ENCODE assay signal across 15 cellular contexts in the genomic region with DNA sequence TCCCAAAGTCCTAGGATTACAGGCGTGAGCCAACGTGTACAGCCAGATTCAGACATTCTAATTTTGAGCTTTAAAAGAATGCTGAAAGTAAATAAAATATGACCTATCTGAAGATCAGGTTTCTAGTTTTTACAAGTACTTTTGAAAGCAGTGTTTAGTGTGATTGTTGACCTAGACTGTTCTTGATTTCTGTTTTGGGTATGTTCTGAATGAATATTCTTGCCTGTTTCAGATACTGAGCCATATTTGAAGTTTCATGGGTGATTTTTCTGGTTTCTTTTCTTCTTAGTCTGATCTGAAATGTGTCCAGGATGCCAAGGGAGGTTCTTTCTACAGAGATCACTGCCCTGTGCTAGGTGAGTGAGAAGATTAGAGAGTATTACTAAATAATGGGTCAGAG. TPM values are rescaled to one million over a fixed set of nuclear protein-coding genes. Genes with fewer than 3 reads are reported as not detected.
A peak's percentile ranks its signal among the peaks of the same experiment; 100 is the strongest.
DNase-seq lines count a peak whose midpoint lies in the region; ATAC-seq and TF ChIP-seq lines count a peak whose summit lies in the region.
"Had no signal": no experiment of that assay in that cellular context is flagged by ENCODE, and none has a peak within 500 bp of the region (broad histone marks: within the 10 kb centered on the region; RNA-seq: fewer than 3 reads in every experiment).

No MANE protein-coding gene starts in this region.

- WGBS in esophagus squamous epithelium, 2 donors = 28 to 46% methylated on average over 2 of the region's 2 CpGs

- no peaks in the 10 kb centered on the region for H3K9me3 ChIP-seq in esophagus squamous epithelium
- H3K9me3 ChIP-seq: heart right ventricle, psoas muscle had no signal

- no peaks in the 10 kb centered on the region for H3K27me3 ChIP-seq in esophagus squamous epithelium
- H3K27me3 ChIP-seq: heart right ventricle had no signal

- peaks cover 0 to 9% (median 6%) of the 10 kb centered on the region in 3 donors for H3K4me1 ChIP-seq in esophagus squamous epithelium
- H3K4me1 ChIP-seq: heart right ventricle, psoas muscle had no signal

- peaks cover 34% of the 10 kb centered on the region for H3K36me3 Mint-ChIP-seq in activated CD4-positive, alpha-beta memory T cell treated with anti-CD3 and anti-CD28 coated beads for 36 hours
- H3K36me3 Mint-ChIP-seq in activated CD4-positive, alpha-beta memory T cell treated with anti-CD3 and anti-CD28 coated beads, Interleukin-2, amount 10 ng/mL, durations not matched to agents 7 days and 5 days (ENCODE audit: low read depth) = peaks cover 50% of the 10 kb centered on the region
- H3K36me3 Mint-ChIP-seq in stimulated activated effector memory CD8-positive, alpha-beta T cell treated with anti-CD3 and anti-CD28 coated beads, Interleukin-12 subunit alpha, Interleukin-12 subunit beta, amount 100 ng/mL, for 72 hours = peaks cover 92% of the 10 kb centered on the region

- no peak for TF ChIP-seq CTCF in esophagus squamous epithelium (IDR thresholded peaks at IDR 0.05)

- H3K4me3 ChIP-seq in esophagus squamous epithelium = no peak overlapping the region
- H3K4me3 ChIP-seq: heart right ventricle, psoas muscle had no signal

- TF ChIP-seq POLR2A in esophagus squamous epithelium (IDR thresholded peaks at IDR 0.05) = no peak

- H3K4me1 Mint-ChIP-seq in activated CD4-positive, alpha-beta memory T cell treated with anti-CD3 and anti-CD28 coated beads for 36 hours (ENCODE audit: low read depth) = peaks cover 3% of the 10 kb centered on the region
- H3K4me1 Mint-ChIP-seq in activated CD4-positive, alpha-beta memory T cell treated with anti-CD3 and anti-CD28 coated beads, Interleukin-2, amount 10 ng/mL, durations not matched to agents 7 days and 5 days = peaks cover 6% of the 10 kb centered on the region
- H3K4me1 Mint-ChIP-seq in stimulated activated effector memory CD8-positive, alpha-beta T cell treated with anti-CD3 and anti-CD28 coated beads, Interleukin-12 subunit alpha, Interleukin-12 subunit beta, amount 100 ng/mL, for 72 hours = peaks cover 6% of the 10 kb centered on the region
- H3K4me1 Mint-ChIP-seq: endodermal cell; stimulated activated naive CD8-positive, alpha-beta T cell treated with anti-CD3 and anti-CD28 coated beads, Interleukin-15, amount 100 ng/mL, for 72 hours had no signal

- no peaks in the 10 kb centered on the region for H3K27me3 Mint-ChIP-seq in activated CD4-positive, alpha-beta memory T cell treated with anti-CD3 and anti-CD28 coated beads for 36 hours
- no peaks in the 10 kb centered on the region for H3K27me3 Mint-ChIP-seq in activated CD4-positive, alpha-beta memory T cell treated with anti-CD3 and anti-CD28 coated beads, Interleukin-2, amount 10 ng/mL, durations not matched to agents 7 days and 5 days
- H3K27me3 Mint-ChIP-seq: stimulated activated naive CD8-positive, alpha-beta T cell treated with anti-CD3 and anti-CD28 coated beads, Interleukin-15, amount 100 ng/mL, for 72 hours had no signal

- peak overlapping the region; percentile 16 for H3K27ac Mint-ChIP-seq in activated CD4-positive, alpha-beta memory T cell treated with anti-CD3 and anti-CD28 coated beads for 36 hours
- H3K27ac Mint-ChIP-seq in activated CD4-positive, alpha-beta memory T cell treated with anti-CD3 and anti-CD28 coated beads, Interleukin-2, amount 10 ng/mL, durations not matched to agents 7 days and 5 days = no peak overlapping the region
- peak overlapping the region; percentile 9 for H3K27ac Mint-ChIP-seq in stimulated activated effector memory CD8-positive, alpha-beta T cell treated with anti-CD3 and anti-CD28 coated beads, Interleukin-12 subunit alpha, Interleukin-12 subunit beta, amount 100 ng/mL, for 72 hours
- H3K27ac Mint-ChIP-seq: endodermal cell had no signal

- no peak for DNase-seq in activated CD4-positive, alpha-beta memory T cell treated with anti-CD3 and anti-CD28 coated beads for 36 hours
- DNase-seq in activated CD4-positive, alpha-beta memory T cell treated with anti-CD3 and anti-CD28 coated beads, Interleukin-2, amount 10 ng/mL, durations not matched to agents 7 days and 5 days = no peak
- no peak for DNase-seq in stimulated activated effector memory CD8-positive, alpha-beta T cell treated with anti-CD3 and anti-CD28 coated beads, Interleukin-12 subunit alpha, Interleukin-12 subunit beta, amount 100 ng/mL, for 72 hours (ENCODE audit: low spot score in 2 of 2)
- DNase-seq in ureter (ENCODE audit: low spot score) (no peak), H4 (ENCODE audit: low spot score) (no peak), esophagus squamous epithelium (lab: John Stamatoyannopoulos, UW) (no peak)
- DNase-seq: activated CD8-positive, alpha-beta memory T cell treated with anti-CD3 and anti-CD28 coated beads, Interleukin-2, amount 50 U/mL, for 48 hours; endodermal cell; heart right ventricle; KG1; psoas muscle; stimulated activated naive CD8-positive, alpha-beta T cell treated with anti-CD3 and anti-CD28 coated beads, Interleukin-15, amount 100 ng/mL, for 72 hours; T1000 had no signal

- CTCF ChIA-PET in activated CD4-positive, alpha-beta memory T cell treated with anti-CD3 and anti-CD28 coated beads for 36 hours (lab: Charles Lee) = no interaction called here
- CTCF ChIA-PET in activated CD4-positive, alpha-beta memory T cell treated with anti-CD3 and anti-CD28 coated beads, Interleukin-2, amount 10 ng/mL, durations not matched to agents 7 days and 5 days (lab: Charles Lee) = no interaction called here

- H3K36me3 ChIP-seq in esophagus squamous epithelium = peaks cover 0 to 86% (median 10%) of the 10 kb centered on the region in 3 donors

- H3K27ac ChIP-seq in esophagus squamous epithelium = no peak overlapping the region
- H3K27ac ChIP-seq: heart right ventricle, psoas muscle had no signal

- ATAC-seq in GM21786 (IDR thresholded peaks at IDR 0.05; ENCODE audit: unreplicated experiment) (peak; percentile 71), HG03460 (IDR thresholded peaks at IDR 0.05; ENCODE audit: unreplicated experiment) (peak; percentile 53)
- peak; percentile 45 for ATAC-seq in stimulated activated effector memory CD8-positive, alpha-beta T cell treated with anti-CD3 and anti-CD28 coated beads, Interleukin-12 subunit alpha, Interleukin-12 subunit beta, amount 100 ng/mL, for 72 hours
- ATAC-seq: heart right ventricle; psoas muscle; stimulated activated naive CD8-positive, alpha-beta T cell treated with anti-CD3 and anti-CD28 coated beads, Interleukin-15, amount 100 ng/mL, for 72 hours had no signal

- no peaks in the 10 kb centered on the region for H3K9me3 Mint-ChIP-seq in activated CD4-positive, alpha-beta memory T cell treated with anti-CD3 and anti-CD28 coated beads for 36 hours
- H3K9me3 Mint-ChIP-seq in activated CD4-positive, alpha-beta memory T cell treated with anti-CD3 and anti-CD28 coated beads, Interleukin-2, amount 10 ng/mL, durations not matched to agents 7 days and 5 days = no peaks in the 10 kb centered on the region
- H3K9me3 Mint-ChIP-seq in stimulated activated effector memory CD8-positive, alpha-beta T cell treated with anti-CD3 and anti-CD28 coated beads, Interleukin-12 subunit alpha, Interleukin-12 subunit beta, amount 100 ng/mL, for 72 hours = no peaks in the 10 kb centered on the region
- H3K9me3 Mint-ChIP-seq: endodermal cell; stimulated activated naive CD8-positive, alpha-beta T cell treated with anti-CD3 and anti-CD28 coated beads, Interleukin-15, amount 100 ng/mL, for 72 hours had no signal

- no peak overlapping the region for H3K4me3 Mint-ChIP-seq in activated CD4-positive, alpha-beta memory T cell treated with anti-CD3 and anti-CD28 coated beads for 36 hours
- H3K4me3 Mint-ChIP-seq in activated CD4-positive, alpha-beta memory T cell treated with anti-CD3 and anti-CD28 coated beads, Interleukin-2, amount 10 ng/mL, durations not matched to agents 7 days and 5 days = no peak overlapping the region
- H3K4me3 Mint-ChIP-seq in stimulated activated effector memory CD8-positive, alpha-beta T cell treated with anti-CD3 and anti-CD28 coated beads, Interleukin-12 subunit alpha, Interleukin-12 subunit beta, amount 100 ng/mL, for 72 hours = no peak overlapping the region
- H3K4me3 Mint-ChIP-seq: endodermal cell; stimulated activated naive CD8-positive, alpha-beta T cell treated with anti-CD3 and anti-CD28 coated beads, Interleukin-15, amount 100 ng/mL, for 72 hours had no signal

- intact Hi-C loops in activated CD4-positive, alpha-beta memory T cell treated with anti-CD3 and anti-CD28 coated beads for 36 hours (cut with micrococcal nuclease) = no loop called here
- intact Hi-C loops in esophagus squamous epithelium (cut with DNase I) = no loop called here

- POLR2A ChIA-PET in activated CD4-positive, alpha-beta memory T cell treated with anti-CD3 and anti-CD28 coated beads for 36 hours (lab: Charles Lee) = no interaction called here
- POLR2A ChIA-PET in activated CD4-positive, alpha-beta memory T cell treated with anti-CD3 and anti-CD28 coated beads, Interleukin-2, amount 10 ng/mL, durations not matched to agents 7 days and 5 days (lab: Charles Lee) = no interaction called here

RNA-seq across cellular contexts. Expression of a gene that starts 37.2 kb away (rescaled TPM):
- 10 to 100 TPM; 40.8 to 43.5 TPM for total RNA-seq in activated CD4-positive, alpha-beta memory T cell treated with anti-CD3 and anti-CD28 coated beads for 36 hours
- total RNA-seq in activated CD4-positive, alpha-beta memory T cell treated with anti-CD3 and anti-CD28 coated beads, Interleukin-2, amount 10 ng/mL, durations not matched to agents 7 days and 5 days = 10 to 100 TPM; 57.8 to 58.3 TPM
- total RNA-seq in ureter (45.3 TPM), esophagus squamous epithelium (10 to 100 TPM; 14.1 to 34.9 (median 22.7) TPM)
- total RNA-seq in H4 (2014; rRNA removed; shearing (Covaris generic)) = 27.1 and 35.8 TPM in 2 replicates
